In genomic region chr2:71783215-71783614, GRCh38 we compare ENCODE assay signal across 31 cellular contexts.
DNase-seq lines count a peak whose midpoint lies in the region; ATAC-seq and TF ChIP-seq lines count a peak whose summit lies in the region.
"Had no signal": no experiment of that assay in that cellular context is flagged by ENCODE, and none has a peak within 500 bp of the region (broad histone marks: within the 10 kb centered on the region; RNA-seq: fewer than 3 reads in every experiment).

No MANE protein-coding gene starts in this region.

- H3K9me3 ChIP-seq in osteoblast (ENCODE audit: low read depth, low read length) = no peaks in the 10 kb centered on the region
- H3K9me3 ChIP-seq: Peyer's patch, prostate gland, SJCRH30, thoracic aorta, vagina had no signal

- no peak overlapping the region for H3K27ac ChIP-seq in osteoblast (ENCODE audit: low read depth, low read length)
- H3K27ac ChIP-seq: coronary artery, Peyer's patch, SJCRH30, thoracic aorta, vagina had no signal

- peaks cover 32% of the 10 kb centered on the region for H3K27me3 ChIP-seq in osteoblast (ENCODE audit: insufficient read depth, low read length)
- H3K27me3 ChIP-seq: Peyer's patch, SJCRH30, vagina had no signal

- no peak overlapping the region for H3K4me2 ChIP-seq in osteoblast (ENCODE audit: insufficient read depth, low read length)

- H3K36me3 Mint-ChIP-seq in HFFc6 (ENCODE audit: low read depth) = no peaks in the 10 kb centered on the region
- H3K36me3 Mint-ChIP-seq: activated CD4-positive, alpha-beta memory T cell treated with anti-CD3 and anti-CD28 coated beads for 36 hours; activated naive CD4-positive, alpha-beta T cell treated with anti-CD3 and anti-CD28 coated beads, Interleukin-2, amount 10 ng/mL, durations not matched to agents 7 days and 5 days; mesothelial cell of epicardium; naive B cell had no signal

- H2AFZ ChIP-seq in osteoblast (ENCODE audit: low read length) = no peak overlapping the region

- H3K36me3 ChIP-seq in osteoblast (ENCODE audit: insufficient read depth, low read length) = no peaks in the 10 kb centered on the region
- H3K36me3 ChIP-seq: Peyer's patch, prostate gland, SJCRH30, thoracic aorta, vagina had no signal

- H3K4me1 Mint-ChIP-seq in HFFc6 (ENCODE audit: low read depth) = peaks cover 48% of the 10 kb centered on the region
- H3K4me1 Mint-ChIP-seq: activated naive CD4-positive, alpha-beta T cell treated with anti-CD3 and anti-CD28 coated beads, Interleukin-2, amount 10 ng/mL, durations not matched to agents 7 days and 5 days; naive B cell had no signal

- H3K9me3 Mint-ChIP-seq in HFFc6 = no peaks in the 10 kb centered on the region
- H3K9me3 Mint-ChIP-seq: activated CD4-positive, alpha-beta memory T cell treated with anti-CD3 and anti-CD28 coated beads for 36 hours; activated naive CD4-positive, alpha-beta T cell treated with anti-CD3 and anti-CD28 coated beads, Interleukin-2, amount 10 ng/mL, durations not matched to agents 7 days and 5 days; mesothelial cell of epicardium; stimulated activated naive CD8-positive, alpha-beta T cell treated with anti-CD3 and anti-CD28 coated beads, Interleukin-15, Interleukin-2, amounts not matched to agents 100 ng/mL and 50 ng/mL, for 24 hours; T-helper 1 cell treated with Interleukin-12 subunit alpha and Interleukin-12 subunit beta and Interleukin-4 antibody, amounts not matched to agents 30 μg/mL and 1 μg/mL, for 36 hours had no signal

- no peaks in the 10 kb centered on the region for H4K20me1 ChIP-seq in osteoblast (ENCODE audit: insufficient read depth, low read length)

- peaks cover 8% of the 10 kb centered on the region for H3K27me3 Mint-ChIP-seq in HFFc6 (ENCODE audit: insufficient read depth)
- H3K27me3 Mint-ChIP-seq: stimulated activated naive CD8-positive, alpha-beta T cell treated with anti-CD3 and anti-CD28 coated beads, Interleukin-15, Interleukin-2, amounts not matched to agents 100 ng/mL and 50 ng/mL, for 24 hours had no signal

- peaks cover 5% of the 10 kb centered on the region for H3K4me1 ChIP-seq in osteoblast (ENCODE audit: insufficient read depth, low read length)
- H3K4me1 ChIP-seq: prostate gland had no signal

- no peaks in the 10 kb centered on the region for H3K79me2 ChIP-seq in osteoblast (ENCODE audit: insufficient read depth, low read length)

- DNase-seq in AG20443 (ENCODE audit: low spot score) (peak; percentile 8), HFFc6 (peak; percentile 20), choroid plexus epithelial cell (ENCODE audit: low read depth) (peak; percentile 23), osteoblast (ENCODE audit: insufficient read length, low spot score, missing footprints) (peak; percentile 87), NCI-H1417 treated with DMSO at 0.1 percent for 48 hours (lab: John Stamatoyannopoulos, UW) (no peak), NAMALWA (ENCODE audit: low spot score) (no peak), NCI-H774 (lab: John Stamatoyannopoulos, UW) (no peak)
- DNase-seq: activated CD4-positive, alpha-beta memory T cell treated with anti-CD3 and anti-CD28 coated beads for 36 hours; activated CD4-positive, CD25-positive, alpha-beta regulatory T cell treated with anti-CD3 and anti-CD28 coated beads, Interleukin-2, amount 50 U/mL, for 72 hours; activated CD8-positive, alpha-beta memory T cell treated with anti-CD3 and anti-CD28 coated beads, Interleukin-2, amount 50 U/mL, for 48 hours; activated naive CD4-positive, alpha-beta T cell treated with anti-CD3 and anti-CD28 coated beads, Interleukin-2, amount 10 ng/mL, durations not matched to agents 7 days and 5 days; amygdala; DMS53; foreskin melanocyte; GF-D8; hippocampal formation; Kasumi-1; naive B cell; NCI-H1694 treated with DMSO at 0.1 percent for 48 hours; NCI-H2171 treated with DMSO at 0.1 percent for 48 hours; NCI-H524 treated with DMSO at 0.1 percent for 48 hours; Peyer's patch; SJCRH30 had no signal

- no peak overlapping the region for H3K27ac Mint-ChIP-seq in HFFc6
- H3K27ac Mint-ChIP-seq: activated CD4-positive, alpha-beta memory T cell treated with anti-CD3 and anti-CD28 coated beads for 36 hours; activated naive CD4-positive, alpha-beta T cell treated with anti-CD3 and anti-CD28 coated beads, Interleukin-2, amount 10 ng/mL, durations not matched to agents 7 days and 5 days; mesothelial cell of epicardium; naive B cell; stimulated activated naive CD8-positive, alpha-beta T cell treated with anti-CD3 and anti-CD28 coated beads, Interleukin-15, Interleukin-2, amounts not matched to agents 100 ng/mL and 50 ng/mL, for 24 hours; T-helper 1 cell treated with Interleukin-12 subunit alpha and Interleukin-12 subunit beta and Interleukin-4 antibody, amounts not matched to agents 30 μg/mL and 1 μg/mL, for 36 hours had no signal

- no peak for ATAC-seq in HG02678 (IDR thresholded peaks at IDR 0.05; ENCODE audit: unreplicated experiment)

- H3K4me3 ChIP-seq in choroid plexus epithelial cell (ENCODE audit: low read depth, low read length) (no peak overlapping the region), osteoblast (ENCODE audit: insufficient read depth, low read length) (no peak overlapping the region)
- H3K4me3 ChIP-seq: coronary artery, Peyer's patch, prostate gland, SJCRH30, thoracic aorta, vagina had no signal

- no peak for TF ChIP-seq CTCF in HFFc6 (IDR thresholded peaks at IDR 0.05)
- TF ChIP-seq CTCF in choroid plexus epithelial cell (conservative IDR thresholded peaks at IDR 0.05; ENCODE audit: low read depth, low read length) = no peak
- TF ChIP-seq CTCF in osteoblast (IDR thresholded peaks at IDR 0.05; ENCODE audit: extremely low read depth, low read depth, low read length) = no peak

- H3K4me3 Mint-ChIP-seq in HFFc6 = no peak overlapping the region
- H3K4me3 Mint-ChIP-seq: activated CD4-positive, alpha-beta memory T cell treated with anti-CD3 and anti-CD28 coated beads for 36 hours; activated naive CD4-positive, alpha-beta T cell treated with anti-CD3 and anti-CD28 coated beads, Interleukin-2, amount 10 ng/mL, durations not matched to agents 7 days and 5 days; mesothelial cell of epicardium; naive B cell; stimulated activated naive CD8-positive, alpha-beta T cell treated with anti-CD3 and anti-CD28 coated beads, Interleukin-15, Interleukin-2, amounts not matched to agents 100 ng/mL and 50 ng/mL, for 24 hours; T-helper 1 cell treated with Interleukin-12 subunit alpha and Interleukin-12 subunit beta and Interleukin-4 antibody, amounts not matched to agents 30 μg/mL and 1 μg/mL, for 36 hours had no signal

Comparison
In these comparisons a context has a peak if more than half of its experiments do, and no peak if none do; other contexts are left out.
1. DNase-seq: peak in AG20443 (single experiment), HFFc6 (single experiment), choroid plexus epithelial cell (single experiment) and osteoblast (single experiment); none in NCI-H1417 treated with DMSO at 0.1 percent for 48 hours (single experiment), NAMALWA (single experiment) and NCI-H774 (single experiment).